18 cellular contexts compared by ENCODE assay signal in genomic region chr20:1842281-1842680, GRCh38. TPM values are rescaled to one million over a fixed set of nuclear protein-coding genes. Genes with fewer than 3 reads are reported as not detected.
"Had no signal": no experiment of that assay in that cellular context is flagged by ENCODE, and none has a peak within 500 bp of the region (broad histone marks: within the 10 kb centered on the region; RNA-seq: fewer than 3 reads in every experiment).

No MANE protein-coding gene starts in this region.

- H3K27me3 Mint-ChIP-seq: activated B cell treated with CpG ODN at 0.5 μM for 24 hours; activated CD4-positive, alpha-beta T cell treated with anti-CD3 and anti-CD28 coated beads, Interleukin-2, amount 10 ng/mL, durations not matched to agents 7 days and 5 days had no signal

- DNase-seq: activated B cell treated with CpG ODN at 0.5 μM for 24 hours; activated CD4-positive, alpha-beta T cell treated with anti-CD3 and anti-CD28 coated beads, Interleukin-2, amount 10 ng/mL, durations not matched to agents 7 days and 5 days; heart right ventricle; naive B cell; SIG-M5; stimulated activated CD4-positive, alpha-beta T cell treated with anti-CD3 and anti-CD28 coated beads, Interleukin-15, amount 100 ng/mL, for 24 hours; stimulated activated CD4-positive, alpha-beta T cell treated with anti-CD3 and anti-CD28 coated beads, Interleukin-4, amount 100 ng/mL, for 1 hour; T-cell had no signal

- H3K4me3 Mint-ChIP-seq: activated B cell treated with CpG ODN at 0.5 μM for 24 hours; activated CD4-positive, alpha-beta T cell treated with anti-CD3 and anti-CD28 coated beads, Interleukin-2, amount 10 ng/mL, durations not matched to agents 7 days and 5 days; activated naive CD4-positive, alpha-beta T cell treated with anti-CD3 and anti-CD28 coated beads, Interleukin-2, amount 50 U/mL, for 24 hours; neural crest cell; stimulated activated effector memory CD8-positive, alpha-beta T cell treated with anti-CD3 and anti-CD28 coated beads, Interleukin-12 subunit alpha, Interleukin-12 subunit beta, amount 100 ng/mL, for 72 hours; T-cell had no signal

- ATAC-seq: SK-N-SH treated with all-trans-retinoic acid at 6 μM for 48 hours; stimulated activated effector memory CD8-positive, alpha-beta T cell treated with anti-CD3 and anti-CD28 coated beads, Interleukin-12 subunit alpha, Interleukin-12 subunit beta, amount 100 ng/mL, for 72 hours; T-cell had no signal

- H3K4me1 Mint-ChIP-seq: activated naive CD4-positive, alpha-beta T cell treated with anti-CD3 and anti-CD28 coated beads, Interleukin-2, amount 50 U/mL, for 24 hours had no signal

- H3K9me3 ChIP-seq: adrenal gland, gastroesophageal sphincter, tibial artery had no signal

- H3K36me3 ChIP-seq: adrenal gland, gastroesophageal sphincter, heart right ventricle, right atrium auricular region, tibial artery had no signal

- H3K27ac Mint-ChIP-seq: activated CD4-positive, alpha-beta T cell treated with anti-CD3 and anti-CD28 coated beads, Interleukin-2, amount 10 ng/mL, durations not matched to agents 7 days and 5 days; activated naive CD4-positive, alpha-beta T cell treated with anti-CD3 and anti-CD28 coated beads, Interleukin-2, amount 50 U/mL, for 24 hours; progenitor cell of endocrine pancreas; stimulated activated effector memory CD8-positive, alpha-beta T cell treated with anti-CD3 and anti-CD28 coated beads, Interleukin-12 subunit alpha, Interleukin-12 subunit beta, amount 100 ng/mL, for 72 hours; T-cell had no signal

- H3K36me3 Mint-ChIP-seq: stimulated activated effector memory CD8-positive, alpha-beta T cell treated with anti-CD3 and anti-CD28 coated beads, Interleukin-12 subunit alpha, Interleukin-12 subunit beta, amount 100 ng/mL, for 72 hours; T-cell had no signal

- H3K27ac ChIP-seq: right atrium auricular region, tibial artery had no signal

- H3K4me3 ChIP-seq: adrenal gland, gastroesophageal sphincter, heart right ventricle, right atrium auricular region, skin epidermis, tibial artery had no signal

- H3K27me3 ChIP-seq: adrenal gland, right atrium auricular region had no signal

RNA-seq across cellular contexts. Expression of gene SIRPA, which starts 52.9 kb away (rescaled TPM):
- total RNA-seq: activated CD4-positive, alpha-beta T cell treated with anti-CD3 and anti-CD28 coated beads, Interleukin-2, amount 10 ng/mL, durations not matched to agents 7 days and 5 days had no signal
